In genomic region chr19:49590071-49590970, GRCh38 we compare ENCODE assay signal across 1 cellular context.
TF ChIP-seq lines count a peak whose summit lies in the region.

No MANE protein-coding gene starts in this region.

TF ChIP-seq in HepG2, 621 proteins besides CTCF, POLR2A, EP300 and RAD21 (continued from another document and continues in another):
- TF ChIP-seq, protein P1, sequence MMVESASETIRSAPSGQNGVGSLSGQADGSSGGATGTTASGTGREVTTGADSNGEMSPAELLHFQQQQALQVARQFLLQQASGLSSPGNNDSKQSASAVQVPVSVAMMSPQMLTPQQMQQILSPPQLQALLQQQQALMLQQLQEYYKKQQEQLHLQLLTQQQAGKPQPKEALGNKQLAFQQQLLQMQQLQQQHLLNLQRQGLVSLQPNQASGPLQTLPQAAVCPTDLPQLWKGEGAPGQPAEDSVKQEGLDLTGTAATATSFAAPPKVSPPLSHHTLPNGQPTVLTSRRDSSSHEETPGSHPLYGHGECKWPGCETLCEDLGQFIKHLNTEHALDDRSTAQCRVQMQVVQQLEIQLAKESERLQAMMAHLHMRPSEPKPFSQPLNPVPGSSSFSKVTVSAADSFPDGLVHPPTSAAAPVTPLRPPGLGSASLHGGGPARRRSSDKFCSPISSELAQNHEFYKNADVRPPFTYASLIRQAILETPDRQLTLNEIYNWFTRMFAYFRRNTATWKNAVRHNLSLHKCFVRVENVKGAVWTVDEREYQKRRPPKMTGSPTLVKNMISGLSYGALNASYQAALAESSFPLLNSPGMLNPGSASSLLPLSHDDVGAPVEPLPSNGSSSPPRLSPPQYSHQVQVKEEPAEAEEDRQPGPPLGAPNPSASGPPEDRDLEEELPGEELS (CRISPR knock-in tag; IDR thresholded peaks at IDR 0.05), result 0 out of 2 replicates have a peak, but pooled peaks have one; percentile 36
- TF ChIP-seq ZNF552 (CRISPR knock-in tag; IDR thresholded peaks at IDR 0.05; ENCODE audit: borderline replicate concordance), result no peak
- TF ChIP-seq ZNF318 (CRISPR knock-in tag; IDR thresholded peaks at IDR 0.05), result no peak
- peak; percentile 80; the same call in 1 of the 2 replicates for TF ChIP-seq KAT7 (CRISPR knock-in tag; IDR thresholded peaks at IDR 0.05; ENCODE audit: borderline replicate concordance)
- TF ChIP-seq, protein P2, sequence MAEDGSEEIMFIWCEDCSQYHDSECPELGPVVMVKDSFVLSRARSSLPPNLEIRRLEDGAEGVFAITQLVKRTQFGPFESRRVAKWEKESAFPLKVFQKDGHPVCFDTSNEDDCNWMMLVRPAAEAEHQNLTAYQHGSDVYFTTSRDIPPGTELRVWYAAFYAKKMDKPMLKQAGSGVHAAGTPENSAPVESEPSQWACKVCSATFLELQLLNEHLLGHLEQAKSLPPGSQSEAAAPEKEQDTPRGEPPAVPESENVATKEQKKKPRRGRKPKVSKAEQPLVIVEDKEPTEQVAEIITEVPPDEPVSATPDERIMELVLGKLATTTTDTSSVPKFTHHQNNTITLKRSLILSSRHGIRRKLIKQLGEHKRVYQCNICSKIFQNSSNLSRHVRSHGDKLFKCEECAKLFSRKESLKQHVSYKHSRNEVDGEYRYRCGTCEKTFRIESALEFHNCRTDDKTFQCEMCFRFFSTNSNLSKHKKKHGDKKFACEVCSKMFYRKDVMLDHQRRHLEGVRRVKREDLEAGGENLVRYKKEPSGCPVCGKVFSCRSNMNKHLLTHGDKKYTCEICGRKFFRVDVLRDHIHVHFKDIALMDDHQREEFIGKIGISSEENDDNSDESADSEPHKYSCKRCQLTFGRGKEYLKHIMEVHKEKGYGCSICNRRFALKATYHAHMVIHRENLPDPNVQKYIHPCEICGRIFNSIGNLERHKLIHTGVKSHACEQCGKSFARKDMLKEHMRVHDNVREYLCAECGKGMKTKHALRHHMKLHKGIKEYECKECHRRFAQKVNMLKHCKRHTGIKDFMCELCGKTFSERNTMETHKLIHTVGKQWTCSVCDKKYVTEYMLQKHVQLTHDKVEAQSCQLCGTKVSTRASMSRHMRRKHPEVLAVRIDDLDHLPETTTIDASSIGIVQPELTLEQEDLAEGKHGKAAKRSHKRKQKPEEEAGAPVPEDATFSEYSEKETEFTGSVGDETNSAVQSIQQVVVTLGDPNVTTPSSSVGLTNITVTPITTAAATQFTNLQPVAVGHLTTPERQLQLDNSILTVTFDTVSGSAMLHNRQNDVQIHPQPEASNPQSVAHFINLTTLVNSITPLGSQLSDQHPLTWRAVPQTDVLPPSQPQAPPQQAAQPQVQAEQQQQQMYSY (CRISPR knock-in tag; IDR thresholded peaks at IDR 0.05), result no peak; the same call in 1 of the 2 replicates
- TF ChIP-seq TCF7 (IDR thresholded peaks at IDR 0.05; ENCODE audit: low read depth), result no peak
- no peak for TF ChIP-seq RELA (CRISPR knock-in tag; IDR thresholded peaks at IDR 0.05)
- TF ChIP-seq TOE1 (CRISPR knock-in tag; IDR thresholded peaks at IDR 0.05), result no peak
- TF ChIP-seq ZNF274 (CRISPR knock-in tag; IDR thresholded peaks at IDR 0.05), result no peak; the same call in 1 of the 2 replicates
- no peak for TF ChIP-seq CHCHD3 (CRISPR knock-in tag; IDR thresholded peaks at IDR 0.05)
- 0 out of 2 replicates have a peak, but pooled peaks have one; percentile 38 for TF ChIP-seq NFATC3 (CRISPR knock-in tag; IDR thresholded peaks at IDR 0.05)
- no peak for TF ChIP-seq ZNF256 (CRISPR knock-in tag; conservative IDR thresholded peaks at IDR 0.05)
- TF ChIP-seq HES4 (CRISPR knock-in tag; IDR thresholded peaks at IDR 0.05; ENCODE audit: borderline replicate concordance), result peak; percentile 84; the same call in 1 of the 2 replicates
- no peak for TF ChIP-seq ZMYM2 (CRISPR knock-in tag; IDR thresholded peaks at IDR 0.05)
- TF ChIP-seq, protein P3, sequence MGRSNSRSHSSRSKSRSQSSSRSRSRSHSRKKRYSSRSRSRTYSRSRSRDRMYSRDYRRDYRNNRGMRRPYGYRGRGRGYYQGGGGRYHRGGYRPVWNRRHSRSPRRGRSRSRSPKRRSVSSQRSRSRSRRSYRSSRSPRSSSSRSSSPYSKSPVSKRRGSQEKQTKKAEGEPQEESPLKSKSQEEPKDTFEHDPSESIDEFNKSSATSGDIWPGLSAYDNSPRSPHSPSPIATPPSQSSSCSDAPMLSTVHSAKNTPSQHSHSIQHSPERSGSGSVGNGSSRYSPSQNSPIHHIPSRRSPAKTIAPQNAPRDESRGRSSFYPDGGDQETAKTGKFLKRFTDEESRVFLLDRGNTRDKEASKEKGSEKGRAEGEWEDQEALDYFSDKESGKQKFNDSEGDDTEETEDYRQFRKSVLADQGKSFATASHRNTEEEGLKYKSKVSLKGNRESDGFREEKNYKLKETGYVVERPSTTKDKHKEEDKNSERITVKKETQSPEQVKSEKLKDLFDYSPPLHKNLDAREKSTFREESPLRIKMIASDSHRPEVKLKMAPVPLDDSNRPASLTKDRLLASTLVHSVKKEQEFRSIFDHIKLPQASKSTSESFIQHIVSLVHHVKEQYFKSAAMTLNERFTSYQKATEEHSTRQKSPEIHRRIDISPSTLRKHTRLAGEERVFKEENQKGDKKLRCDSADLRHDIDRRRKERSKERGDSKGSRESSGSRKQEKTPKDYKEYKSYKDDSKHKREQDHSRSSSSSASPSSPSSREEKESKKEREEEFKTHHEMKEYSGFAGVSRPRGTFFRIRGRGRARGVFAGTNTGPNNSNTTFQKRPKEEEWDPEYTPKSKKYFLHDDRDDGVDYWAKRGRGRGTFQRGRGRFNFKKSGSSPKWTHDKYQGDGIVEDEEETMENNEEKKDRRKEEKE (IDR thresholded peaks at IDR 0.05), result no peak
- TF ChIP-seq MTF1 (CRISPR knock-in tag; IDR thresholded peaks at IDR 0.05), result no peak
- TF ChIP-seq CAMTA2 (CRISPR knock-in tag; IDR thresholded peaks at IDR 0.05; ENCODE audit: borderline replicate concordance), result peak; percentile 53; the same call in 1 of the 2 replicates
- TF ChIP-seq NFE2L2 (IDR thresholded peaks at IDR 0.05; ENCODE audit: low read length), result no peak
- TF ChIP-seq IKZF1 (IDR thresholded peaks at IDR 0.05), result no peak
- TF ChIP-seq GTF2F1 (IDR thresholded peaks at IDR 0.05; ENCODE audit: low read length), result no peak
- peak; percentile 38; the same call in 1 of the 2 replicates for TF ChIP-seq SRY (CRISPR knock-in tag; IDR thresholded peaks at IDR 0.05)
- no peak for TF ChIP-seq ZNF678 (CRISPR knock-in tag; IDR thresholded peaks at IDR 0.05)
- no peak for TF ChIP-seq ATF6 (CRISPR knock-in tag; conservative IDR thresholded peaks at IDR 0.05)
- TF ChIP-seq, protein P4, sequence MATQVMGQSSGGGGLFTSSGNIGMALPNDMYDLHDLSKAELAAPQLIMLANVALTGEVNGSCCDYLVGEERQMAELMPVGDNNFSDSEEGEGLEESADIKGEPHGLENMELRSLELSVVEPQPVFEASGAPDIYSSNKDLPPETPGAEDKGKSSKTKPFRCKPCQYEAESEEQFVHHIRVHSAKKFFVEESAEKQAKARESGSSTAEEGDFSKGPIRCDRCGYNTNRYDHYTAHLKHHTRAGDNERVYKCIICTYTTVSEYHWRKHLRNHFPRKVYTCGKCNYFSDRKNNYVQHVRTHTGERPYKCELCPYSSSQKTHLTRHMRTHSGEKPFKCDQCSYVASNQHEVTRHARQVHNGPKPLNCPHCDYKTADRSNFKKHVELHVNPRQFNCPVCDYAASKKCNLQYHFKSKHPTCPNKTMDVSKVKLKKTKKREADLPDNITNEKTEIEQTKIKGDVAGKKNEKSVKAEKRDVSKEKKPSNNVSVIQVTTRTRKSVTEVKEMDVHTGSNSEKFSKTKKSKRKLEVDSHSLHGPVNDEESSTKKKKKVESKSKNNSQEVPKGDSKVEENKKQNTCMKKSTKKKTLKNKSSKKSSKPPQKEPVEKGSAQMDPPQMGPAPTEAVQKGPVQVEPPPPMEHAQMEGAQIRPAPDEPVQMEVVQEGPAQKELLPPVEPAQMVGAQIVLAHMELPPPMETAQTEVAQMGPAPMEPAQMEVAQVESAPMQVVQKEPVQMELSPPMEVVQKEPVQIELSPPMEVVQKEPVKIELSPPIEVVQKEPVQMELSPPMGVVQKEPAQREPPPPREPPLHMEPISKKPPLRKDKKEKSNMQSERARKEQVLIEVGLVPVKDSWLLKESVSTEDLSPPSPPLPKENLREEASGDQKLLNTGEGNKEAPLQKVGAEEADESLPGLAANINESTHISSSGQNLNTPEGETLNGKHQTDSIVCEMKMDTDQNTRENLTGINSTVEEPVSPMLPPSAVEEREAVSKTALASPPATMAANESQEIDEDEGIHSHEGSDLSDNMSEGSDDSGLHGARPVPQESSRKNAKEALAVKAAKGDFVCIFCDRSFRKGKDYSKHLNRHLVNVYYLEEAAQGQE (IDR thresholded peaks at IDR 0.05; ENCODE audit: borderline replicate concordance in 1 of 2, low read depth in 1 of 2, low read length in 2 of 2), result no peak
- TF ChIP-seq, protein P5, sequence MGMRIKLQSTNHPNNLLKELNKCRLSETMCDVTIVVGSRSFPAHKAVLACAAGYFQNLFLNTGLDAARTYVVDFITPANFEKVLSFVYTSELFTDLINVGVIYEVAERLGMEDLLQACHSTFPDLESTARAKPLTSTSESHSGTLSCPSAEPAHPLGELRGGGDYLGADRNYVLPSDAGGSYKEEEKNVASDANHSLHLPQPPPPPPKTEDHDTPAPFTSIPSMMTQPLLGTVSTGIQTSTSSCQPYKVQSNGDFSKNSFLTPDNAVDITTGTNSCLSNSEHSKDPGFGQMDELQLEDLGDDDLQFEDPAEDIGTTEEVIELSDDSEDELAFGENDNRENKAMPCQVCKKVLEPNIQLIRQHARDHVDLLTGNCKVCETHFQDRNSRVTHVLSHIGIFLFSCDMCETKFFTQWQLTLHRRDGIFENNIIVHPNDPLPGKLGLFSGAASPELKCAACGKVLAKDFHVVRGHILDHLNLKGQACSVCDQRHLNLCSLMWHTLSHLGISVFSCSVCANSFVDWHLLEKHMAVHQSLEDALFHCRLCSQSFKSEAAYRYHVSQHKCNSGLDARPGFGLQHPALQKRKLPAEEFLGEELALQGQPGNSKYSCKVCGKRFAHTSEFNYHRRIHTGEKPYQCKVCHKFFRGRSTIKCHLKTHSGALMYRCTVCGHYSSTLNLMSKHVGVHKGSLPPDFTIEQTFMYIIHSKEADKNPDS (CRISPR knock-in tag; IDR thresholded peaks at IDR 0.05), result no peak
- no peak for TF ChIP-seq SNRNP70 (IDR thresholded peaks at IDR 0.05; ENCODE audit: low read depth, low read length)
- no peak for TF ChIP-seq RFX3 (CRISPR knock-in tag; IDR thresholded peaks at IDR 0.05)
- TF ChIP-seq POLR2AphosphoS2 (IDR thresholded peaks at IDR 0.05; ENCODE audit: low read depth, low read length), result no peak
- no peak for TF ChIP-seq SP2 (CRISPR knock-in tag; IDR thresholded peaks at IDR 0.05)
- no peak for TF ChIP-seq CHD4 (IDR thresholded peaks at IDR 0.05; ENCODE audit: borderline replicate concordance, low read length)
